In genomic region chr2:129864719-129865118, GRCh38 we compare ENCODE assay signal across 23 cellular contexts.
"Had no signal": no experiment of that assay in that cellular context is flagged by ENCODE, and none has a peak within 500 bp of the region (broad histone marks: within the 10 kb centered on the region; RNA-seq: fewer than 3 reads in every experiment).

No MANE protein-coding gene starts in this region.

- H3K9me3 ChIP-seq: adrenal gland, Peyer's patch, SJCRH30 had no signal

- H3K36me3 ChIP-seq: adrenal gland, Peyer's patch, SJCRH30 had no signal

- H3K27me3 ChIP-seq: adrenal gland, Peyer's patch, SJCRH30 had no signal

- DNase-seq: activated CD4-positive, alpha-beta T cell treated with anti-CD3 and anti-CD28 coated beads for 4 hours; activated CD8-positive, alpha-beta memory T cell treated with anti-CD3 and anti-CD28 coated beads, Interleukin-2, amount 50 U/mL, for 4 hours; activated CD8-positive, alpha-beta T cell treated with anti-CD3 and anti-CD28 coated beads for 36 hours; activated naive CD4-positive, alpha-beta T cell treated with anti-CD3 and anti-CD28 coated beads, Interleukin-2, amount 50 U/mL, for 16 hours; activated naive CD8-positive, alpha-beta T cell treated with anti-CD3 and anti-CD28 coated beads, Interleukin-2, amount 10 ng/mL, durations not matched to agents 7 days and 5 days; activated T-cell treated with anti-CD3 and anti-CD28 coated beads, Interleukin-2, amount 50 U/mL, for 72 hours; adrenal gland; anterior cingulate cortex; cerebellar nuclear complex; NCI-H1092; NCI-H1417; NCI-H2029; NCI-H2107; NCI-H2171 treated with DMSO at 0.1 percent for 48 hours; NCI-H345; NCI-H510A treated with DMSO at 0.1 percent for 48 hours; Peyer's patch; Right ventricle myocardium superior; SJCRH30; SW 1271 had no signal

- H3K4me1 ChIP-seq: adrenal gland, Peyer's patch, SJCRH30 had no signal

- ATAC-seq: activated CD4-positive, CD25-positive, alpha-beta regulatory T cell treated with anti-CD3 and anti-CD28 coated beads, Interleukin-2, amount 50 U/mL, for 24 hours; activated CD8-positive, alpha-beta T cell treated with anti-CD3 and anti-CD28 coated beads for 36 hours; activated T-cell treated with anti-CD3 and anti-CD28 coated beads, Interleukin-2, amount 50 U/mL, for 72 hours; SK-N-SH treated with all-trans-retinoic acid at 6 μM for 48 hours had no signal

- H3K4me3 ChIP-seq: adrenal gland, Peyer's patch, SJCRH30 had no signal

- H3K27ac ChIP-seq: adrenal gland, Peyer's patch, RWPE1, SJCRH30 had no signal
